ENCODE assay signal across 12 cellular contexts in genomic region chr3:42509111-42509510, GRCh38. TPM values are rescaled to one million over a fixed set of nuclear protein-coding genes. Genes with fewer than 3 reads are reported as not detected.
"Had no signal": no experiment of that assay in that cellular context is flagged by ENCODE, and none has a peak within 500 bp of the region (broad histone marks: within the 10 kb centered on the region; RNA-seq: fewer than 3 reads in every experiment).

No MANE protein-coding gene starts in this region.

- H3K4me3 ChIP-seq: skin epidermis had no signal

- H3K9me3 Mint-ChIP-seq: activated T-helper 1 cell treated with anti-CD3 and anti-CD28 coated beads, Interleukin-12 subunit alpha, Interleukin-12 subunit beta, Interleukin-2, Interleukin-4 antibody, amounts not matched to agents 30 ng/mL and 10 ng/mL and 1 ng/mL, durations not matched to agents 14 hours and 24 hours and 36 hours; effector memory CD8-positive, alpha-beta T cell; T-helper 2 cell treated with Interferon-gamma antibody and Interleukin-4, amounts not matched to agents 5 μg/mL and 100 μg/mL, for 36 hours had no signal

- ATAC-seq: effector memory CD8-positive, alpha-beta T cell had no signal

- H3K27ac Mint-ChIP-seq: activated T-helper 1 cell treated with anti-CD3 and anti-CD28 coated beads, Interleukin-12 subunit alpha, Interleukin-12 subunit beta, Interleukin-2, Interleukin-4 antibody, amounts not matched to agents 30 ng/mL and 10 ng/mL and 1 ng/mL, durations not matched to agents 14 hours and 24 hours and 36 hours; effector memory CD8-positive, alpha-beta T cell; T-helper 2 cell treated with Interferon-gamma antibody and Interleukin-4, amounts not matched to agents 5 μg/mL and 100 μg/mL, for 36 hours had no signal

- H3K4me3 Mint-ChIP-seq: activated T-helper 1 cell treated with anti-CD3 and anti-CD28 coated beads, Interleukin-12 subunit alpha, Interleukin-12 subunit beta, Interleukin-2, Interleukin-4 antibody, amounts not matched to agents 30 ng/mL and 10 ng/mL and 1 ng/mL, durations not matched to agents 14 hours and 24 hours and 36 hours; effector memory CD8-positive, alpha-beta T cell; T-helper 2 cell treated with Interferon-gamma antibody and Interleukin-4, amounts not matched to agents 5 μg/mL and 100 μg/mL, for 36 hours had no signal

- DNase-seq: activated CD4-positive, alpha-beta T cell treated with anti-CD3 and anti-CD28 coated beads for 1 hour; activated CD4-positive, alpha-beta T cell treated with anti-CD3 and anti-CD28 coated beads, Interleukin-2, amount 50 U/mL, for 48 hours; activated naive CD4-positive, alpha-beta T cell treated with anti-CD3 and anti-CD28 coated beads, Interleukin-2, amount 50 U/mL, for 16 hours; central memory CD4-positive, alpha-beta T cell; effector memory CD8-positive, alpha-beta T cell; hippocampal formation; mammary epithelial cell had no signal

- H3K27ac ChIP-seq: skin epidermis had no signal

RNA-seq across cellular contexts. Expression of gene VIPR1, which starts 6.7 kb away (rescaled TPM):
- total RNA-seq: epithelial cell of proximal tubule, osteoblast had no signal
